Comparison of ENCODE assay signal across 19 cellular contexts in the genomic region with DNA sequence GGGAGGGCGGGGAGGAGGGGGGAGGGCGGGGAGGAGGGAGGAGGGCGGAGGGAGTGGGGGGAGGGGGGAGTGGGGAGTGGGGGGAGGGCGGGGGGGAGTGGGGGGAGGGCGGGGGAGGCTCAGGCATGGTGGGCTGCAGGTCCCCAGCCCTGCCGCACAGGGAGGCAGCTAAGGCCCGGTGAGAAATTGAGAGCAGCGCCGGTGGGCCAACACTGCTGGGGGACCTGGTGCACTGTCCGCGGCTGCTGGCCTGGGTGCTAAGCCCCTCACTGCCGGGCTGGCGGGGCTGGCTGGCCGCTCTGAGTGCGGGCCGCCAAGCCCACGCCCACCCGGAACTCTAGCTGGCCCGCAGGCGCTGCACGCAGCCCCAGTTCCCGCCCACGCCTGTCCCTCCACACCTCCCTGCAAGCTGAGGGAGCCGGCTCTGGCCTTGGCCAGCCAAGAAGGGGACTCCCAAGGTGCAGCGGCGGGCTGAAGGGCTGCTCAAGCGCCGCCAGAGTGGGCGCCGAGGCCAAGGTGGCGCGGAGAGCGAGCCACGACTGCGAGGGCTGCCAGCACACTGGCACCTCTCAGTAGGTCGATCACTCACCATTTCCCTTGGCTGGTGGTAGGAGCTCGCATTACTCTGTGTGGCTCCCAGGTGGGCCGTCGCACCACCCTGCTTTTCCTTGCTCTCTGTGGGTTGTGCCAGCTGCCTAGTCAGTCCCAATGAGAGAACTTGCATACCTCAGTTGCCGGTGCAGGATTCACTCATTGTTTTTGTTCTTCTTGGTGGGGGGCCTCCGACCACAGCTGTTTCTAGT.
DNase-seq lines count a peak whose midpoint lies in the region; ATAC-seq, FAIRE-seq and TF ChIP-seq lines count a peak whose summit lies in the region.
"Had no signal": no experiment of that assay in that cellular context is flagged by ENCODE, and none has a peak within 500 bp of the region (broad histone marks: within the 10 kb centered on the region; RNA-seq: fewer than 3 reads in every experiment).

No MANE protein-coding gene starts in this region.

- POLR2A ChIA-PET in H1 (lab: Charles Lee; ENCODE audit: partially characterized antibody) = no interaction called here

- no peak overlapping the region for H3K4me3 Mint-ChIP-seq in stimulated activated naive CD8-positive, alpha-beta T cell treated with anti-CD3 and anti-CD28 coated beads, Interleukin-15, amount 100 ng/mL, for 72 hours
- H3K4me3 Mint-ChIP-seq: B cell; CD8-positive, alpha-beta T cell; IgD-negative memory B cell had no signal

- no peaks in the 10 kb centered on the region for H3K4me1 Mint-ChIP-seq in stimulated activated naive CD8-positive, alpha-beta T cell treated with anti-CD3 and anti-CD28 coated beads, Interleukin-15, amount 100 ng/mL, for 72 hours
- H3K4me1 Mint-ChIP-seq: B cell had no signal

- TF ChIP-seq RAD21 in H1 (IDR thresholded peaks at IDR 0.05 in 1 of 2, conservative IDR thresholded peaks at IDR 0.05 in 1 of 2; ENCODE audit: low read depth in 2 of 2, low read length in 2 of 2) = no peak

- no peak for FAIRE-seq in H1 (lab: Jason Lieb, UNC)
- FAIRE-seq: GM12891, H54, HTR-8/SVneo had no signal

- H3K14ac ChIP-seq in H1 (ENCODE audit: insufficient read length) = no peak overlapping the region

- H3K36me3 ChIP-seq in H1 (ENCODE audit: control insufficient read depth in 2 of 4, insufficient read depth in 4 of 4, low read length in 3 of 4) (no peaks in the 10 kb centered on the region), lower lobe of right lung (no peaks in the 10 kb centered on the region)

- H4K8ac ChIP-seq in H1 (ENCODE audit: extremely low read depth, insufficient read depth, low read length) = no peak overlapping the region; the same call in 1 of the 2 replicates

- intact Hi-C loops in lower lobe of right lung (cut with DNase I) = no loop called here

- H2AK5ac ChIP-seq in H1 (ENCODE audit: low read depth, low read length) = no peak overlapping the region

- H3K9me3 Mint-ChIP-seq in stimulated activated naive CD8-positive, alpha-beta T cell treated with anti-CD3 and anti-CD28 coated beads, Interleukin-15, amount 100 ng/mL, for 72 hours = peaks cover 20 to 23% of the 10 kb centered on the region in 2 donors

- H4K91ac ChIP-seq in H1 (replicated peaks; ENCODE audit: insufficient read length, low read length) = no peak overlapping the region

- no peak overlapping the region for H3K4ac ChIP-seq in H1 (replicated peaks; ENCODE audit: insufficient read length, low read depth, low read length)

- H3K56ac ChIP-seq in H1 (replicated peaks; ENCODE audit: insufficient read length, low read depth, low read length) = no peak overlapping the region

- H3K27ac ChIP-seq in H1 (ENCODE audit: low read depth, low read length) = no peak overlapping the region
- H3K27ac ChIP-seq in lower lobe of right lung = no peak overlapping the region
- H3K27ac ChIP-seq: BLaER1 treated with 17β-estradiol and CSF1 and Interleukin-3, amounts not matched to agents 10 nM and 100 nM had no signal

- no peak overlapping the region for H2AFZ ChIP-seq in H1 (ENCODE audit: low read length)

- peak overlapping the region in 1 of 2 donors; percentile 49 for H3K27ac Mint-ChIP-seq in stimulated activated naive CD8-positive, alpha-beta T cell treated with anti-CD3 and anti-CD28 coated beads, Interleukin-15, amount 100 ng/mL, for 72 hours
- H3K27ac Mint-ChIP-seq: B cell; CD8-positive, alpha-beta T cell; IgD-negative memory B cell had no signal

- TF ChIP-seq POLR2A in H1 (IDR thresholded peaks at IDR 0.05; ENCODE audit: control extremely low read depth in 1 of 2, low read depth in 2 of 2, low read length in 2 of 2) = no peak

- 0 out of 2 replicates have a peak, but pooled peaks cover 2% of the 10 kb centered on the region for H3K23me2 ChIP-seq in H1 (ENCODE audit: low read depth, low read length)

- no peaks in the 10 kb centered on the region for H3K27me3 ChIP-seq in H1 (replicated peaks in 1 of 4; ENCODE audit: control insufficient read depth in 3 of 4, extremely low read depth in 1 of 4, insufficient read depth in 3 of 4, low read length in 3 of 4)
- no peaks in the 10 kb centered on the region for H3K27me3 ChIP-seq in lower lobe of right lung (ENCODE audit: low read depth)
- H3K27me3 ChIP-seq: BLaER1 treated with 17β-estradiol and CSF1 and Interleukin-3, amounts not matched to agents 10 nM and 100 nM had no signal

- no peak for TF ChIP-seq EP300 in H1 (IDR thresholded peaks at IDR 0.05; ENCODE audit: borderline replicate concordance in 1 of 2, low read depth in 2 of 2, low read length in 2 of 2)

- H3K9me3 ChIP-seq in H1 (ENCODE audit: insufficient read depth in 2 of 2, low read depth in 1 of 2, low read length in 1 of 2) = no peaks in the 10 kb centered on the region; a peak in 1 of 4 replicates
- H3K9me3 ChIP-seq in lower lobe of right lung = no peaks in the 10 kb centered on the region

- DNase-seq in stimulated activated naive CD8-positive, alpha-beta T cell treated with anti-CD3 and anti-CD28 coated beads, Interleukin-15, amount 100 ng/mL, for 72 hours = no peak
- no peak for DNase-seq in stimulated activated naive CD8-positive, alpha-beta T cell treated with anti-CD3 and anti-CD28 coated beads, Interleukin-15, Interleukin-2, amounts not matched to agents 100 U/mL and 50 U/mL, for 24 hours
- DNase-seq in H1 (ENCODE audit: low read depth in 1 of 2, low spot score in 2 of 2) (no peak), lower lobe of right lung (peak; percentile 35), omental fat pad (ENCODE audit: low spot score) (no peak), NCI-H2196 (lab: John Stamatoyannopoulos, UW; ENCODE audit: unreplicated experiment) (no peak)
- no peak for DNase-seq in central memory CD4-positive, alpha-beta T cell
- DNase-seq: 8988T; Calu3; CD8-positive, alpha-beta T cell; DMS79 treated with DMSO at 0.1 percent for 48 hours; KBM-7 had no signal

- H3K79me1 ChIP-seq in H1 (ENCODE audit: low read depth, low read length) = no peaks in the 10 kb centered on the region; the same call in 1 of the 2 replicates

- no peak overlapping the region for H3K4me2 ChIP-seq in H1 (ENCODE audit: insufficient read depth in 1 of 2, low read depth in 2 of 2, low read length in 2 of 2)
- H3K4me2 ChIP-seq: BLaER1 treated with 17β-estradiol and CSF1 and Interleukin-3, amounts not matched to agents 10 nM and 100 nM had no signal

- TF ChIP-seq CTCF in H1 (IDR thresholded peaks at IDR 0.05; ENCODE audit: control extremely low read depth in 1 of 3, insufficient read depth in 1 of 3, low read depth in 1 of 3, low read length in 3 of 3) = no peak
- TF ChIP-seq CTCF in lower lobe of right lung (IDR thresholded peaks at IDR 0.05) = no peak
- no peak for TF ChIP-seq CTCF in omental fat pad (IDR thresholded peaks at IDR 0.05)

- no peak overlapping the region for H3K18ac ChIP-seq in H1 (ENCODE audit: extremely low read depth, low read length)

- H3K9ac ChIP-seq in H1 (replicated peaks in 1 of 4; ENCODE audit: extremely low read depth in 1 of 4, low read depth in 3 of 4, low read length in 3 of 4) = no peak overlapping the region
- H3K9ac ChIP-seq: BLaER1 treated with 17β-estradiol and CSF1 and Interleukin-3, amounts not matched to agents 10 nM and 100 nM had no signal

- H2BK120ac ChIP-seq in H1 (replicated peaks; ENCODE audit: low read depth, low read length) = no peak overlapping the region

- CTCF ChIA-PET in H1 (lab: Charles Lee; ENCODE audit: partially characterized antibody) = interaction anchor here (0.6 to 0.8 kb wide), 2 partner anchors 12 to 33 kb away, joined by 3 to 4 read pairs; no protein-coding TSS in a partner anchor

- 95% methylated on average over 19 of the region's 41 CpGs; no CpG with 5 or more reads in 1 of the 2 experiments for WGBS in H1 (ENCODE audit: extremely low coverage in 1 of 2, insufficient coverage in 1 of 2, insufficient read length in 1 of 2, insufficient replicate concordance in 2 of 2, low coverage in 1 of 2, low lambda C conversion rate in 2 of 2, missing lambda C conversion rate in 1 of 2), 2 experiments

- H2BK15ac ChIP-seq in H1 (ENCODE audit: low read length) = no peak overlapping the region

- H2BK5ac ChIP-seq in H1 (ENCODE audit: low read depth, low read length) = no peak overlapping the region

- no peak overlapping the region for H2BK12ac ChIP-seq in H1 (ENCODE audit: low read depth, low read length)

- no peak overlapping the region for H2BK20ac ChIP-seq in H1 (ENCODE audit: low read length)

- no peaks in the 10 kb centered on the region for H3K27me3 Mint-ChIP-seq in stimulated activated naive CD8-positive, alpha-beta T cell treated with anti-CD3 and anti-CD28 coated beads, Interleukin-15, amount 100 ng/mL, for 72 hours
- H3K27me3 Mint-ChIP-seq: B cell, IgD-negative memory B cell had no signal

- H4K20me1 ChIP-seq in H1 (replicated peaks in 1 of 2; ENCODE audit: control insufficient read depth in 1 of 2, insufficient read depth in 2 of 2, low read length in 2 of 2) = no peaks in the 10 kb centered on the region
- H4K20me1 ChIP-seq: BLaER1 treated with 17β-estradiol and CSF1 and Interleukin-3, amounts not matched to agents 10 nM and 100 nM had no signal

- no peak overlapping the region for H4K5ac ChIP-seq in H1 (ENCODE audit: insufficient read length, low read depth, low read length)

- H3K4me3 ChIP-seq in H1 (ENCODE audit: extremely low read depth in 1 of 4, insufficient read depth in 2 of 4, low read depth in 3 of 4, low read length in 4 of 4) = no peak overlapping the region
- H3K4me3 ChIP-seq in lower lobe of right lung = no peak overlapping the region
- H3K4me3 ChIP-seq: BLaER1 treated with 17β-estradiol and CSF1 and Interleukin-3, amounts not matched to agents 10 nM and 100 nM had no signal

- no peak overlapping the region for H3K23ac ChIP-seq in H1 (ENCODE audit: insufficient read length)

- no peaks in the 10 kb centered on the region for H3K79me2 ChIP-seq in H1 (ENCODE audit: control insufficient read depth in 1 of 2, insufficient read depth in 2 of 2, low read length in 2 of 2)

- peak; percentile 55 for ATAC-seq in stimulated activated naive CD8-positive, alpha-beta T cell treated with anti-CD3 and anti-CD28 coated beads, Interleukin-15, amount 100 ng/mL, for 72 hours
- ATAC-seq in stimulated activated naive CD8-positive, alpha-beta T cell treated with anti-CD3 and anti-CD28 coated beads, Interleukin-15, Interleukin-2, amounts not matched to agents 100 U/mL and 50 U/mL, for 24 hours = no peak
- ATAC-seq in lower lobe of right lung (peak in 1 of 2 donors; percentile 43), omental fat pad (ENCODE audit: low FRiP score) (no peak), GM18498 (IDR thresholded peaks at IDR 0.05; ENCODE audit: unreplicated experiment) (no peak)
- ATAC-seq: CD8-positive, alpha-beta T cell had no signal

- H3K4me1 ChIP-seq in H1 (replicated peaks in 1 of 4; ENCODE audit: control insufficient read depth in 3 of 4, insufficient read depth in 4 of 4, low read length in 3 of 4) (no peaks in the 10 kb centered on the region; a peak in 2 of 7 replicates), lower lobe of right lung (no peaks in the 10 kb centered on the region)
- H3K4me1 ChIP-seq: BLaER1 treated with 17β-estradiol and CSF1 and Interleukin-3, amounts not matched to agents 10 nM and 100 nM had no signal

TF ChIP-seq in H1, 55 proteins besides CTCF, POLR2A, EP300 and RAD21 (continues in another document):
- peak; percentile 77; the same call in 1 of the 2 replicates for TF ChIP-seq YY1 (IDR thresholded peaks at IDR 0.05; ENCODE audit: low read depth, low read length)
